Comparison of ENCODE assay signal across 30 cellular contexts in the genomic region with DNA sequence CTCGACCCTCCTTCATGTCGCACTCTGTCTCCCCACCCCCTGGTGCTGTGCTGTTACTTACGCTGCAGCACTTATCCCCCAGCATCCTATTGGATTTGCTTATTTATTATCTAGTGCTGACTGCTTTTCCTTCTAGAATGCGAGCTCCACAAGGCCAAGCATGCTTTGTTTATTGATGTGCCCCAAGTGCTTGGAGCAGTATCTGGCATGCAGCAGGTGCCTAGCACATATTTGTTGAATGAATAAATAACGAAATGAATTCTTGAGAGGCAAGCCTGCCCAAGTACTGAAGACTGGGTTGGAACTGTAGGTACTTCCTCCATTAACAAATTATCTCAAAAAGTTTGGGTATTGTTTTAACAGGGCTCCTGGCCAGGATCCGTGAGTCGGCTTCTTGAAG.
"Had no signal": no experiment of that assay in that cellular context is flagged by ENCODE, and none has a peak within 500 bp of the region (broad histone marks: within the 10 kb centered on the region; RNA-seq: fewer than 3 reads in every experiment).

No MANE protein-coding gene starts in this region.

- ATAC-seq: activated T-cell treated with anti-CD3 and anti-CD28 coated beads, Interleukin-2, amount 50 U/mL, for 72 hours; body of pancreas; T-helper 17 cell had no signal

- DNase-seq: activated CD4-positive, alpha-beta memory T cell treated with anti-CD3 and anti-CD28 coated beads, Interleukin-2, amount 10 ng/mL, durations not matched to agents 7 days and 5 days; activated CD4-positive, alpha-beta T cell treated with anti-CD3 and anti-CD28 coated beads for 4 hours; activated CD4-positive, alpha-beta T cell treated with anti-CD3 and anti-CD28 coated beads, Interleukin-2, amount 10 ng/mL, durations not matched to agents 7 days and 5 days; activated CD4-positive, alpha-beta T cell treated with anti-CD3 and anti-CD28 coated beads, Interleukin-2, amount 50 U/mL, for 4 hours; activated CD4-positive, CD25-positive, alpha-beta regulatory T cell; activated CD4-positive, CD25-positive, alpha-beta regulatory T cell treated with anti-CD3 and anti-CD28 coated beads, Interleukin-2, amount 50 U/mL, for 72 hours; activated CD8-positive, alpha-beta memory T cell treated with anti-CD3 and anti-CD28 coated beads, Interleukin-2, amount 50 U/mL, for 48 hours; activated effector memory CD4-positive, alpha-beta T cell treated with Interleukin-2 at 50 U/mL for 16 hours; activated gamma-delta T cell treated with Interleukin-2 at 50 U/mL for 16 hours; activated naive CD4-positive, alpha-beta T cell treated with anti-CD3 and anti-CD28 coated beads, Interleukin-2, amount 50 U/mL, for 16 hours; activated naive CD4-positive, alpha-beta T cell treated with Interleukin-2 at 50 U/mL for 16 hours; activated T-cell treated with anti-CD3 and anti-CD28 coated beads for 4 hours; activated T-cell treated with anti-CD3 and anti-CD28 coated beads, Interleukin-2, amount 50 U/mL, for 24 hours; activated T-cell treated with anti-CD3 and anti-CD28 coated beads, Interleukin-2, amount 50 U/mL, for 72 hours; amniotic stem cell; anterior cingulate cortex; body of pancreas; central memory CD4-positive, alpha-beta T cell; cerebellar nuclear complex; colonic mucosa; effector CD8-positive, alpha-beta T cell; esophagus squamous epithelium; foreskin fibroblast; head of caudate nucleus; T-helper 1 cell; T-helper 17 cell; T1000 had no signal

- H3K4me1 ChIP-seq: body of pancreas, breast epithelium, colonic mucosa had no signal

- H3K27me3 ChIP-seq: body of pancreas, colonic mucosa had no signal

- H3K9me3 ChIP-seq: body of pancreas, breast epithelium, colonic mucosa had no signal

- H3K36me3 ChIP-seq: breast epithelium, cardiac muscle cell, colonic mucosa, esophagus squamous epithelium had no signal

- H3K4me3 ChIP-seq: body of pancreas, breast epithelium, cardiac muscle cell, colonic mucosa, esophagus squamous epithelium had no signal

- H3K27ac ChIP-seq: body of pancreas, breast epithelium, cardiac muscle cell, colonic mucosa, epithelial cell of prostate, esophagus squamous epithelium had no signal
